ENCODE assay signal across 7 cellular contexts in the genomic region with DNA sequence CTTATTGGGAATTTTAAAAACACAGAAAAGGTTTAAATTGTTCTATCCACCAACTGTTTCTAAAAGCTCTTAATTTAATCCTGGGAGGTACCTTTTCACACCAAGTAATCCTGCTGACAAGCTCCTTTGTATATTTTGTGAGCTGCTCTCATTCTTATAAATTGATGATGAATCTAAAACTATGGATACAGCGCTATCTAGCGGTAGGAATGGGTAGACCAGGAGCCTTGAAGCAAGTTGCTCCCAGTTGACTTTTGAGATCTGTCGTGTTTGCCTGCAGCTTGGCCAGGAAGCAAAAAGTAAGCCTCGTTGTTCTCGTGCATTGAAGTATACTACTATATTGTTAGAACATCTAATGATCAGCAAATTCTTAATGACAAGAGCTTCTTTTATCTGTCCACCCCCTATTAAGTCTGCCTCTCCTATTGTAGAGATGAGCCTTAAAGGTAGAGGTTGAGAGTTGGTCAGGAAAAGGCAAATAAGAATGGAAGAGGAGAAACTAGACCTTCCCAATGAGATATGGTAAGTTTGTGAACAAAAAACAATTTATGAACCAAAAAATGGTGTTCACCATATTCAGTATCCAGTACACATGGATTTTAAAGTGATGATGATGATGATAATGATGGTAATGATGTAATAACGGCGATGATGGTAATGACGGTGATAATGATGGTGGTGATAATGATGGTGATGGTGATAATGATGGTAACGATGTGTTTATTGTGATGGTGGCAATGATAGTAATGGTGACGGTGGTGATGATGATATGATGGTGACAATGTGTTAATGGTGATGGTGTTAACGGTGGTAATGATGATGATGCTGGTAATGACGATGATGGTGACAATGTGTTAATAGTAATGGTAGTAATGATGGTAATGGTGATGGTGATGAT.
DNase-seq lines count a peak whose midpoint lies in the region; ATAC-seq and TF ChIP-seq lines count a peak whose summit lies in the region.

No MANE protein-coding gene starts in this region.

- no peak overlapping the region for H3K4me3 ChIP-seq in fibroblast of villous mesenchyme (ENCODE audit: low read depth, low read length)

- peak; percentile 89 for TF ChIP-seq CTCF in fibroblast of villous mesenchyme (IDR thresholded peaks at IDR 0.05; ENCODE audit: insufficient read depth, low read depth, low read length)

- ATAC-seq in GM21526 (IDR thresholded peaks at IDR 0.05; ENCODE audit: low FRiP score, unreplicated experiment) (peak; percentile 63), GM19324 (IDR thresholded peaks at IDR 0.05; ENCODE audit: low FRiP score, unreplicated experiment) (no peak)

- peak; percentile 83 for DNase-seq in EH (ENCODE audit: low read depth)
- peak; percentile 25 for DNase-seq in NCI-H146 treated with DMSO at 0.1 percent for 48 hours (lab: John Stamatoyannopoulos, UW; ENCODE audit: unreplicated experiment)
- DNase-seq in SW480 (ENCODE audit: low spot score) = peak; percentile 71
- peak; percentile 75 for DNase-seq in fibroblast of villous mesenchyme (ENCODE audit: low read depth)
- DNase-seq in occipital lobe (lab: John Stamatoyannopoulos, UW) = peak; percentile 8

Comparison
In these comparisons a context has a peak if more than half of its experiments do, and no peak if none do; other contexts are left out.
1. DNase-seq: peak in every context shown above with its lines; median percentile 83 in EH; 75 in fibroblast of villous mesenchyme; 71 in SW480; 25 in NCI-H146 treated with DMSO at 0.1 percent for 48 hours; 8 in occipital lobe.